Comparison of ENCODE assay signal across 18 cellular contexts in the genomic region with DNA sequence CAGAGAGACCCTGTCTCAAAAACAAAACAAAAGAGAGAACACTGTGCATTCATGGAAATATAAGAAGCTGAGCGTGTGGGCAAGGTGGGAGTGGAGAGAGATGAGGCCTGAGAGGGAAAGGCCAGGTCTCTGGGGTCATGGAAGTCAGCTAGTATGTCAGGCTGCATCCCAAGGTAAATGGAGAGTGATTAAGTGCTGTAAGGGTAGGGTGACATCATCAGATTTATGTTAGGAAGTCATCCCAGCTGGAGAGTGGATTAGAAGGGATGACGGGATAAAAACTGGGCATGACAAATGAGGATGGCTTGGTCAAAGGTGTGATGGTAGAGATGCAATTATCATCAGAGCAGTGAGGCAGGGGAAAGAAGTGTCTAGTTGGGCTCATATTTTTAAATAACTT. TPM values are rescaled to one million over a fixed set of nuclear protein-coding genes. Genes with fewer than 3 reads are reported as not detected.
"Had no signal": no experiment of that assay in that cellular context is flagged by ENCODE, and none has a peak within 500 bp of the region (broad histone marks: within the 10 kb centered on the region; RNA-seq: fewer than 3 reads in every experiment).

No MANE protein-coding gene starts in this region.

- H3K27me3 ChIP-seq: esophagus squamous epithelium, right atrium auricular region, upper lobe of left lung had no signal

- H3K4me3 ChIP-seq: esophagus squamous epithelium, lung, right atrium auricular region, upper lobe of left lung had no signal

- H3K36me3 ChIP-seq: esophagus squamous epithelium, right atrium auricular region, upper lobe of left lung had no signal

- H3K9me3 ChIP-seq: esophagus squamous epithelium, right atrium auricular region, upper lobe of left lung had no signal

- ATAC-seq: left cardiac atrium had no signal

- FAIRE-seq: astrocyte, small intestine had no signal

- H3K27ac ChIP-seq: esophagus squamous epithelium, right atrium auricular region, upper lobe of left lung had no signal

- DNase-seq: activated CD4-positive, alpha-beta T cell treated with anti-CD3 and anti-CD28 coated beads for 4 hours; activated effector memory CD4-positive, alpha-beta T cell treated with anti-CD3 and anti-CD28 coated beads, Interleukin-2, amount 50 U/mL, for 16 hours; activated T-cell treated with anti-CD3 and anti-CD28 coated beads, Interleukin-2, amount 50 U/mL, for 1 hour; esophagus squamous epithelium; foreskin fibroblast; immature natural killer cell; left cardiac atrium; midbrain; nucleus accumbens; small intestine; stimulated activated naive CD4-positive, alpha-beta T cell; upper lobe of left lung had no signal

- H3K36me3 Mint-ChIP-seq: immature natural killer cell had no signal

- H3K9me3 Mint-ChIP-seq: immature natural killer cell had no signal

- H3K4me3 Mint-ChIP-seq: immature natural killer cell had no signal

RNA-seq across cellular contexts. Expression of gene KDM4F, which starts 36.9 kb away (rescaled TPM):
- total RNA-seq: activated CD8-positive, alpha-beta memory T cell treated with anti-CD3 and anti-CD28 coated beads for 36 hours; astrocyte; esophagus squamous epithelium; left cardiac atrium; lung; posterior vena cava; right atrium auricular region; T-helper 2 cell treated with Interferon-gamma antibody and Interleukin-4, amounts not matched to agents 100 ng/mL and 5 ng/mL, for 36 hours; upper lobe of left lung had no signal
- polyA plus RNA-seq: immature natural killer cell, lung, small intestine had no signal
